In the genomic region with DNA sequence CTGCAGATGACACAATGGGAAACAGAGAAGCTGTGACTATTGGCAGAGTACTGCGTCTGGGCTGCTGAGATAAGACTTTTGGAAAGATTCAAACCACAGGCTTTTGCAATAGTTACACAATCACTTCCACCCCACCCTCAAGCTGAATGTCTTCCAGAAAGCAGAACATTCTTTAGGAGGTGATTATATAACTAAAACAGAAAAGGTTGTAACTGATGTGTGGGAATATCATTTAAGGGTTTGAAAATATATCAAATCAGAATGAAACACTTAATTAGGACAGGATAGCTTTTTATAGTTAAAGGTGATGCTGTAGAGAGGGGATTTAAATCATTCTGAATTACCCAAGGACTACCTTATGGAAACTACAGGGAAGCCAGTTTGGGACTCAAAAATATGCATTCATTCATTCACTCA, we compare ENCODE assay signal across 9 cellular contexts.
A peak's percentile ranks its signal among the peaks of the same experiment; 100 is the strongest.
DNase-seq lines count a peak whose midpoint lies in the region; ATAC-seq, FAIRE-seq and TF ChIP-seq lines count a peak whose summit lies in the region.
"Had no signal": no experiment of that assay in that cellular context is flagged by ENCODE, and none has a peak within 500 bp of the region (broad histone marks: within the 10 kb centered on the region; RNA-seq: fewer than 3 reads in every experiment).

No MANE protein-coding gene starts in this region.

- TF ChIP-seq CTCF in right atrium auricular region (IDR thresholded peaks at IDR 0.05), result no peak

- FAIRE-seq in HTR-8/SVneo (lab: Jason Lieb, UNC), result no peak

- H3K36me3 Mint-ChIP-seq in activated T-helper 1 cell treated with anti-CD3 and anti-CD28 coated beads, Interleukin-12 subunit alpha, Interleukin-12 subunit beta, Interleukin-2, Interleukin-4 antibody, amounts not matched to agents 30 ng/mL and 10 ng/mL and 1 ng/mL, durations not matched to agents 14 hours and 24 hours and 36 hours (ENCODE audit: low read depth), result no peaks in the 10 kb centered on the region
- no peaks in the 10 kb centered on the region for H3K36me3 Mint-ChIP-seq in stimulated activated effector memory CD8-positive, alpha-beta T cell treated with anti-CD3 and anti-CD28 coated beads, Interleukin-12 subunit alpha, Interleukin-12 subunit beta, amount 100 ng/mL, for 72 hours

- peak; percentile 55 for ATAC-seq in stimulated activated effector memory CD8-positive, alpha-beta T cell treated with anti-CD3 and anti-CD28 coated beads, Interleukin-12 subunit alpha, Interleukin-12 subunit beta, amount 100 ng/mL, for 72 hours
- ATAC-seq in HG03196 (IDR thresholded peaks at IDR 0.05; ENCODE audit: unreplicated experiment), result no peak

- H3K9me3 ChIP-seq in right atrium auricular region, result no peaks in the 10 kb centered on the region

- peaks cover 29% of the 10 kb centered on the region for H3K27me3 Mint-ChIP-seq in activated T-helper 1 cell treated with anti-CD3 and anti-CD28 coated beads, Interleukin-12 subunit alpha, Interleukin-12 subunit beta, Interleukin-2, Interleukin-4 antibody, amounts not matched to agents 30 ng/mL and 10 ng/mL and 1 ng/mL, durations not matched to agents 14 hours and 24 hours and 36 hours (ENCODE audit: insufficient read depth)

- peak overlapping the region; percentile 68 to 74 for H3K27ac ChIP-seq in right atrium auricular region

- H3K9me3 Mint-ChIP-seq in activated T-helper 1 cell treated with anti-CD3 and anti-CD28 coated beads, Interleukin-12 subunit alpha, Interleukin-12 subunit beta, Interleukin-2, Interleukin-4 antibody, amounts not matched to agents 30 ng/mL and 10 ng/mL and 1 ng/mL, durations not matched to agents 14 hours and 24 hours and 36 hours, result no peaks in the 10 kb centered on the region
- no peaks in the 10 kb centered on the region for H3K9me3 Mint-ChIP-seq in stimulated activated effector memory CD8-positive, alpha-beta T cell treated with anti-CD3 and anti-CD28 coated beads, Interleukin-12 subunit alpha, Interleukin-12 subunit beta, amount 100 ng/mL, for 72 hours

- H3K4me3 Mint-ChIP-seq in activated T-helper 1 cell treated with anti-CD3 and anti-CD28 coated beads, Interleukin-12 subunit alpha, Interleukin-12 subunit beta, Interleukin-2, Interleukin-4 antibody, amounts not matched to agents 30 ng/mL and 10 ng/mL and 1 ng/mL, durations not matched to agents 14 hours and 24 hours and 36 hours, result no peak overlapping the region
- H3K4me3 Mint-ChIP-seq in stimulated activated effector memory CD8-positive, alpha-beta T cell treated with anti-CD3 and anti-CD28 coated beads, Interleukin-12 subunit alpha, Interleukin-12 subunit beta, amount 100 ng/mL, for 72 hours, result no peak overlapping the region

- H3K36me3 ChIP-seq in right atrium auricular region, result no peaks in the 10 kb centered on the region

- peaks cover 9% of the 10 kb centered on the region for H3K4me1 Mint-ChIP-seq in activated T-helper 1 cell treated with anti-CD3 and anti-CD28 coated beads, Interleukin-12 subunit alpha, Interleukin-12 subunit beta, Interleukin-2, Interleukin-4 antibody, amounts not matched to agents 30 ng/mL and 10 ng/mL and 1 ng/mL, durations not matched to agents 14 hours and 24 hours and 36 hours (ENCODE audit: low read depth)
- H3K4me1 Mint-ChIP-seq in stimulated activated effector memory CD8-positive, alpha-beta T cell treated with anti-CD3 and anti-CD28 coated beads, Interleukin-12 subunit alpha, Interleukin-12 subunit beta, amount 100 ng/mL, for 72 hours, result no peaks in the 10 kb centered on the region

- intact Hi-C loops in activated T-helper 1 cell treated with anti-CD3 and anti-CD28 coated beads, Interleukin-12 subunit alpha, Interleukin-12 subunit beta, Interleukin-2, Interleukin-4 antibody, amounts not matched to agents 30 ng/mL and 10 ng/mL and 1 ng/mL, durations not matched to agents 14 hours and 24 hours and 36 hours (cut with micrococcal nuclease), result no loop called here

- H3K27ac Mint-ChIP-seq in activated T-helper 1 cell treated with anti-CD3 and anti-CD28 coated beads, Interleukin-12 subunit alpha, Interleukin-12 subunit beta, Interleukin-2, Interleukin-4 antibody, amounts not matched to agents 30 ng/mL and 10 ng/mL and 1 ng/mL, durations not matched to agents 14 hours and 24 hours and 36 hours, result peak overlapping the region; percentile 19
- no peak overlapping the region for H3K27ac Mint-ChIP-seq in stimulated activated effector memory CD8-positive, alpha-beta T cell treated with anti-CD3 and anti-CD28 coated beads, Interleukin-12 subunit alpha, Interleukin-12 subunit beta, amount 100 ng/mL, for 72 hours

- H3K27me3 ChIP-seq in right atrium auricular region, result no peaks in the 10 kb centered on the region

- H3K4me1 ChIP-seq in right atrium auricular region, result peaks cover 0 to 21% of the 10 kb centered on the region in 2 donors

- no peak overlapping the region for H3K4me3 ChIP-seq in right atrium auricular region

- peak; percentile 73 for DNase-seq in HTR-8/SVneo (ENCODE audit: insufficient read length, low spot score)
- DNase-seq in activated T-helper 1 cell treated with anti-CD3 and anti-CD28 coated beads, Interleukin-12 subunit alpha, Interleukin-12 subunit beta, Interleukin-2, Interleukin-4 antibody, amounts not matched to agents 30 ng/mL and 10 ng/mL and 1 ng/mL, durations not matched to agents 14 hours and 24 hours and 36 hours (ENCODE audit: low spot score), result no peak
- peak; percentile 94 for DNase-seq in right atrium auricular region (ENCODE audit: low spot score)
- DNase-seq in stimulated activated effector memory CD8-positive, alpha-beta T cell treated with anti-CD3 and anti-CD28 coated beads, Interleukin-12 subunit alpha, Interleukin-12 subunit beta, amount 100 ng/mL, for 72 hours (ENCODE audit: low spot score in 2 of 2), result peak in 1 of 2 donors; percentile 28
- DNase-seq in effector CD8-positive, alpha-beta T cell (lab: John Stamatoyannopoulos, UW), result no peak
- DNase-seq in NCI-H1048 (lab: John Stamatoyannopoulos, UW), result no peak
- DNase-seq in mesenteric fat pad (ENCODE audit: low spot score), result no peak
- DNase-seq: cerebellar nuclear complex had no signal

Comparison
In these comparisons a context has a peak if more than half of its experiments do, and no peak if none do; other contexts are left out.
1. DNase-seq: peak in HTR-8/SVneo (single experiment) and right atrium auricular region (single experiment); none in activated T-helper 1 cell treated with anti-CD3 and anti-CD28 coated beads, Interleukin-12 subunit alpha, Interleukin-12 subunit beta, Interleukin-2, Interleukin-4 antibody, amounts not matched to agents 30 ng/mL and 10 ng/mL and 1 ng/mL, durations not matched to agents 14 hours and 24 hours and 36 hours (single experiment), effector CD8-positive, alpha-beta T cell (single experiment), NCI-H1048 (single experiment) and mesenteric fat pad (single experiment).